Comparison of ENCODE assay signal across 8 cellular contexts in genomic region chr16:82011199-82011641, GRCh38. TPM values are rescaled to one million over a fixed set of nuclear protein-coding genes. Genes with fewer than 3 reads are reported as not detected.
DNase-seq lines count a peak whose midpoint lies in the region; ATAC-seq and TF ChIP-seq lines count a peak whose summit lies in the region.

A gene with protein sequence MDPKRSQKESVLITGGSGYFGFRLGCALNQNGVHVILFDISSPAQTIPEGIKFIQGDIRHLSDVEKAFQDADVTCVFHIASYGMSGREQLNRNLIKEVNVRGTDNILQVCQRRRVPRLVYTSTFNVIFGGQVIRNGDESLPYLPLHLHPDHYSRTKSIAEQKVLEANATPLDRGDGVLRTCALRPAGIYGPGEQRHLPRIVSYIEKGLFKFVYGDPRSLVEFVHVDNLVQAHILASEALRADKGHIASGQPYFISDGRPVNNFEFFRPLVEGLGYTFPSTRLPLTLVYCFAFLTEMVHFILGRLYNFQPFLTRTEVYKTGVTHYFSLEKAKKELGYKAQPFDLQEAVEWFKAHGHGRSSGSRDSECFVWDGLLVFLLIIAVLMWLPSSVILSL (minus strand): TSS chr16:82011470. CDS start chr16:82000858, 10,612 bp downstream.

- H3K4me1 Mint-ChIP-seq in stimulated activated effector memory CD8-positive, alpha-beta T cell treated with anti-CD3 and anti-CD28 coated beads, Interleukin-12 subunit alpha, Interleukin-12 subunit beta, amount 100 ng/mL, for 72 hours = peaks cover 18% of the 10 kb centered on the region

- H3K9me3 ChIP-seq in Panc1 (ENCODE audit: control insufficient read depth, insufficient read depth, low read depth, low read length) = no peaks in the 10 kb centered on the region
- H3K9me3 ChIP-seq in lower lobe of right lung = peaks cover 8% of the 10 kb centered on the region

- H3K36me3 ChIP-seq in Panc1 (ENCODE audit: control insufficient read depth, insufficient read depth, low read length) (peaks cover 4% of the 10 kb centered on the region; the same call in 1 of the 2 replicates), lower lobe of right lung (no peaks in the 10 kb centered on the region)

- H3K4me3 ChIP-seq in Panc1 (ENCODE audit: low read depth in 2 of 2, low read length in 2 of 2) (peak within 1 kb of the TSS; percentile 12 to 29), lower lobe of right lung (peak within 1 kb of the TSS; percentile 61)

- POLR2A ChIA-PET in Panc1 (lab: Charles Lee) = interaction anchor here (0.6 kb wide), 2 partner anchors 582 to 1077 kb away, joined by 5 read pairs; no protein-coding TSS in a partner anchor

- DNase-seq in Panc1 (ENCODE audit: low read depth, low spot score) (no peak), lower lobe of right lung (peak; percentile 81), NCI-H187 treated with DMSO at 0.1 percent for 48 hours (lab: John Stamatoyannopoulos, UW) (no peak), ACHN (no peak)
- DNase-seq in activated naive CD4-positive, alpha-beta T cell treated with anti-CD3 and anti-CD28 coated beads, Interleukin-2, amount 50 U/mL, for 16 hours = peak; percentile 58
- peak; percentile 41 to 79 for DNase-seq in stimulated activated effector memory CD8-positive, alpha-beta T cell treated with anti-CD3 and anti-CD28 coated beads, Interleukin-12 subunit alpha, Interleukin-12 subunit beta, amount 100 ng/mL, for 72 hours (ENCODE audit: low spot score in 2 of 2)

- CTCF ChIA-PET in Panc1 (lab: Charles Lee) = no interaction called here

- peak within 1 kb of the TSS; percentile 91 for H3K27ac Mint-ChIP-seq in stimulated activated effector memory CD8-positive, alpha-beta T cell treated with anti-CD3 and anti-CD28 coated beads, Interleukin-12 subunit alpha, Interleukin-12 subunit beta, amount 100 ng/mL, for 72 hours

- H3K4me1 ChIP-seq in Panc1 (ENCODE audit: control insufficient read depth, insufficient read depth, low read length) (no peaks in the 10 kb centered on the region), lower lobe of right lung (no peaks in the 10 kb centered on the region)

- ATAC-seq in GM18868 (IDR thresholded peaks at IDR 0.05; ENCODE audit: unreplicated experiment) (peak; percentile 97), HG03103 (IDR thresholded peaks at IDR 0.05; ENCODE audit: low read depth, unreplicated experiment) (peak; percentile 94), Panc1 (no peak; the same call in 1 of the 2 replicates), lower lobe of right lung (peak; percentile 95 to 98)
- ATAC-seq in stimulated activated effector memory CD8-positive, alpha-beta T cell treated with anti-CD3 and anti-CD28 coated beads, Interleukin-12 subunit alpha, Interleukin-12 subunit beta, amount 100 ng/mL, for 72 hours = peak; percentile 90

- TF ChIP-seq CTCF in Panc1 (IDR thresholded peaks at IDR 0.05) = no peak
- no peak for TF ChIP-seq CTCF in lower lobe of right lung (IDR thresholded peaks at IDR 0.05)

- H3K4me3 Mint-ChIP-seq in stimulated activated effector memory CD8-positive, alpha-beta T cell treated with anti-CD3 and anti-CD28 coated beads, Interleukin-12 subunit alpha, Interleukin-12 subunit beta, amount 100 ng/mL, for 72 hours = peak within 1 kb of the TSS; percentile 77

- no TSS peak for BruUV-seq in Panc1 (replicated peaks; lab: Mats Ljungman, UMichigan)

- H3K27ac ChIP-seq in Panc1 (ENCODE audit: low read length) = no peak within 1 kb of the TSS
- H3K27ac ChIP-seq in lower lobe of right lung = peak within 1 kb of the TSS; percentile 32

- peaks cover 7% of the 10 kb centered on the region for H3K9me3 Mint-ChIP-seq in stimulated activated effector memory CD8-positive, alpha-beta T cell treated with anti-CD3 and anti-CD28 coated beads, Interleukin-12 subunit alpha, Interleukin-12 subunit beta, amount 100 ng/mL, for 72 hours

- intact Hi-C loops in Panc1 (cut with micrococcal nuclease; ENCODE audit: unreplicated experiment) (no loop called here), lower lobe of right lung (cut with DNase I) (no loop called here)

- H3K27me3 ChIP-seq in Panc1 (ENCODE audit: control insufficient read depth, insufficient read depth, low read length) (no peaks in the 10 kb centered on the region; the same call in none of the 2 replicates), lower lobe of right lung (ENCODE audit: low read depth) (no peaks in the 10 kb centered on the region)

- in situ Hi-C loops in Panc1 (cut with HindIII; ENCODE audit: low pct_unique_long_range_greater_than_20kb, low sequenced_read_pairs) (no loop called here), ACHN (cut with HindIII; ENCODE audit: low pct_ligation_motif_present, low pct_unique_long_range_greater_than_20kb, low sequenced_read_pairs) (no loop called here)

- H3K36me3 Mint-ChIP-seq in stimulated activated effector memory CD8-positive, alpha-beta T cell treated with anti-CD3 and anti-CD28 coated beads, Interleukin-12 subunit alpha, Interleukin-12 subunit beta, amount 100 ng/mL, for 72 hours = no peaks in the 10 kb centered on the region

RNA-seq across cellular contexts. Expression of the gene that starts here (rescaled TPM):
- total RNA-seq in Panc1 (2021; ENCODE audit: unreplicated experiment) (0.33 TPM), lower lobe of right lung (8.4 TPM)
- 0.75 TPM for polyA plus RNA-seq in Panc1 (2012; ENCODE audit: insufficient read length)

Comparison
In these comparisons a context has a peak if more than half of its experiments do, and no peak if none do; other contexts are left out.
1. DNase-seq: peak in activated naive CD4-positive, alpha-beta T cell treated with anti-CD3 and anti-CD28 coated beads, Interleukin-2, amount 50 U/mL, for 16 hours (single experiment), lower lobe of right lung (single experiment) and stimulated activated effector memory CD8-positive, alpha-beta T cell treated with anti-CD3 and anti-CD28 coated beads, Interleukin-12 subunit alpha, Interleukin-12 subunit beta, amount 100 ng/mL, for 72 hours (2 of 2); none in Panc1 (single experiment), NCI-H187 treated with DMSO at 0.1 percent for 48 hours (single experiment) and ACHN (single experiment).